In genomic region chr3:75294124-75294523, GRCh38 we compare ENCODE assay signal across 1 cellular context.
TF ChIP-seq lines count a peak whose summit lies in the region.

No MANE protein-coding gene starts in this region.

TF ChIP-seq in SK-N-SH treated with all-trans-retinoic acid at 6 μM for 48 hours, 23 proteins besides CTCF, POLR2A, EP300 and RAD21 (continued from another document):
- TF ChIP-seq TCF4 (CRISPR knock-in tag; IDR thresholded peaks at IDR 0.05; ENCODE audit: borderline replicate concordance) (no peak), ZNF70 (CRISPR knock-in tag; IDR thresholded peaks at IDR 0.05) (no peak), ZNF8 (CRISPR knock-in tag; IDR thresholded peaks at IDR 0.05) (no peak), BACH2 (CRISPR knock-in tag; IDR thresholded peaks at IDR 0.05; ENCODE audit: borderline replicate concordance) (no peak), ISL1 (CRISPR knock-in tag; IDR thresholded peaks at IDR 0.05) (no peak)
